ENCODE assay signal across 16 cellular contexts in genomic region chr6:116381000-116381399, GRCh38. TPM values are rescaled to one million over a fixed set of nuclear protein-coding genes. Genes with fewer than 3 reads are reported as not detected.
DNase-seq lines count a peak whose midpoint lies in the region; ATAC-seq and TF ChIP-seq lines count a peak whose summit lies in the region.
"Had no signal": no experiment of that assay in that cellular context is flagged by ENCODE, and none has a peak within 500 bp of the region (broad histone marks: within the 10 kb centered on the region; RNA-seq: fewer than 3 reads in every experiment).

No MANE protein-coding gene starts in this region.

- H3K27ac ChIP-seq in HCT116 (ENCODE audit: low read depth, low read length): no peak overlapping the region
- H3K27ac ChIP-seq in PC-3 (ENCODE audit: low read length): peak overlapping the region; percentile 34
- no peak overlapping the region for H3K27ac ChIP-seq in colonic mucosa
- H3K27ac ChIP-seq in stomach: no peak overlapping the region
- H3K27ac ChIP-seq in esophagus squamous epithelium: no peak overlapping the region

- H4K20me1 ChIP-seq in HCT116 (ENCODE audit: insufficient read depth): no peaks in the 10 kb centered on the region
- H4K20me1 ChIP-seq in PC-3 (ENCODE audit: low read length): no peaks in the 10 kb centered on the region

- no peak for TF ChIP-seq EP300 in stomach (IDR thresholded peaks at IDR 0.05)

- H3K36me3 ChIP-seq in HCT116 (ENCODE audit: control insufficient read depth in 1 of 2, insufficient read depth in 2 of 2, low read length in 2 of 2) (no peaks in the 10 kb centered on the region), PC-3 (ENCODE audit: low read depth, low read length) (no peaks in the 10 kb centered on the region), colonic mucosa (no peaks in the 10 kb centered on the region), mucosa of descending colon (ENCODE audit: low read depth) (no peaks in the 10 kb centered on the region), stomach (no peaks in the 10 kb centered on the region), esophagus squamous epithelium (no peaks in the 10 kb centered on the region)

- H3K4me2 ChIP-seq in HCT116 (ENCODE audit: low read length) (peak overlapping the region; percentile 44), PC-3 (ENCODE audit: low read length) (peak overlapping the region; percentile 13; the same call in 1 of the 2 replicates)
- H3K4me2 ChIP-seq: SK-N-SH had no signal

- no peak for TF ChIP-seq RAD21 in HCT116 (IDR thresholded peaks at IDR 0.05; ENCODE audit: low read depth)

- ATAC-seq in HCT116 (peak; percentile 63; the same call in 1 of the 2 replicates), PC-3 (peak; percentile 65), mucosa of descending colon (peak; percentile 83)

- RAD21 ChIA-PET in HCT116 (lab: Charles Lee; ENCODE audit: low non-redundant PET in 1 of 2, low total read pairs in 2 of 2, uncharacterized antibody in 2 of 2, unreplicated experiment in 2 of 2): no interaction called here

- 51 to 60% (median 57%) methylated on average over 3 of the region's 3 CpGs for WGBS in stomach, 5 donors
- 51 to 53% methylated on average over 3 of the region's 3 CpGs for WGBS in esophagus squamous epithelium, 2 donors

- TF ChIP-seq POLR2A in HCT116 (IDR thresholded peaks at IDR 0.05; ENCODE audit: borderline replicate concordance, extremely low read depth, insufficient read depth, insufficient read length) (no peak), stomach (IDR thresholded peaks at IDR 0.05) (no peak), esophagus squamous epithelium (IDR thresholded peaks at IDR 0.05) (no peak)

- H3K79me2 ChIP-seq in HCT116 (ENCODE audit: insufficient read depth, low read length): peaks cover 34% of the 10 kb centered on the region
- peaks cover 4% of the 10 kb centered on the region; the same call in 1 of the 2 replicates for H3K79me2 ChIP-seq in PC-3 (ENCODE audit: low read length)

- H3K4me1 ChIP-seq in HCT116 (ENCODE audit: control insufficient read depth in 1 of 2, insufficient read depth in 2 of 2, low read length in 2 of 2): peaks cover 5 to 33% of the 10 kb centered on the region in 2 experiments; a peak in 3 of 4 replicates
- peaks cover 43% of the 10 kb centered on the region for H3K4me1 ChIP-seq in PC-3 (ENCODE audit: insufficient read depth, low read length)
- H3K4me1 ChIP-seq in colonic mucosa: peaks cover 11% of the 10 kb centered on the region
- peaks cover 15% of the 10 kb centered on the region for H3K4me1 ChIP-seq in mucosa of descending colon (ENCODE audit: low read depth)
- peaks cover 0 to 16% (median 2%) of the 10 kb centered on the region in 4 donors for H3K4me1 ChIP-seq in stomach
- peaks cover 7 to 56% (median 18%) of the 10 kb centered on the region in 3 donors for H3K4me1 ChIP-seq in esophagus squamous epithelium

- H3K4me3 ChIP-seq in HCT116 (replicated peaks in 1 of 2; ENCODE audit: low read depth in 1 of 2, low read length in 2 of 2) (no peak overlapping the region), PC-3 (ENCODE audit: low read length) (no peak overlapping the region), colonic mucosa (no peak overlapping the region), mucosa of descending colon (no peak overlapping the region), stomach (no peak overlapping the region), esophagus squamous epithelium (no peak overlapping the region)

- DNase-seq in HCT116 (ENCODE audit: low read depth, low spot score) (no peak), PC-3 (peak; percentile 57), colonic mucosa (peak; percentile 55), mucosa of descending colon (peak in 1 of 3 donors; percentile 44), stomach (no peak), AG20443 (ENCODE audit: low spot score) (no peak), RPMI8226 (no peak), esophagus squamous epithelium (lab: John Stamatoyannopoulos, UW) (no peak)
- DNase-seq: CD8-positive, alpha-beta memory T cell; H7; NCI-H146; NCI-H2081 treated with DMSO at 0.1 percent for 48 hours; NCI-H345; NCI-H748 treated with DMSO at 0.1 percent for 48 hours; Right ventricle myocardium superior; SK-N-SH had no signal

- POLR2A ChIA-PET in HCT116 (lab: Charles Lee) (no interaction called here), PC-3 (lab: Charles Lee; ENCODE audit: unreplicated experiment) (interaction anchor here (0.6 kb wide), 1 partner anchor 9 kb away, joined by 3 read pairs; no protein-coding TSS in a partner anchor)

- no peak for TF ChIP-seq CTCF in HCT116 (IDR thresholded peaks at IDR 0.05 in 2 of 3, conservative IDR thresholded peaks at IDR 0.05 in 1 of 3; ENCODE audit: borderline replicate concordance in 1 of 3, insufficient read depth in 1 of 3, low read depth in 2 of 3, low read length in 2 of 3)
- no peak for TF ChIP-seq CTCF in PC-3 (conservative IDR thresholded peaks at IDR 0.05; ENCODE audit: low read depth, low read length)
- no peak for TF ChIP-seq CTCF in colonic mucosa (IDR thresholded peaks at IDR 0.05)
- TF ChIP-seq CTCF in mucosa of descending colon (IDR thresholded peaks at IDR 0.05): no peak
- TF ChIP-seq CTCF in stomach (IDR thresholded peaks at IDR 0.05): no peak
- TF ChIP-seq CTCF in esophagus squamous epithelium (IDR thresholded peaks at IDR 0.05): no peak

- H3K9ac ChIP-seq in HCT116 (ENCODE audit: low read length) (no peak overlapping the region), PC-3 (ENCODE audit: low read length) (no peak overlapping the region), colonic mucosa (ENCODE audit: low read depth in 2 of 2, low read length in 2 of 2) (no peak overlapping the region)
- H3K9ac ChIP-seq: SK-N-SH had no signal

- intact Hi-C loops in HCT116 (cut with micrococcal nuclease): no loop called here
- intact Hi-C loops in PC-3 (cut with micrococcal nuclease): no loop called here
- intact Hi-C loops in colonic mucosa (cut with DNase I): no loop called here
- intact Hi-C loops in mucosa of descending colon (cut with DNase I, micrococcal nuclease): no loop called here
- intact Hi-C loops in stomach (cut with DNase I; ENCODE audit: low total_unique reads): no loop called here
- intact Hi-C loops in esophagus squamous epithelium (cut with DNase I): no loop called here

- H3K27me3 ChIP-seq in HCT116 (ENCODE audit: insufficient read depth, low read length): no peaks in the 10 kb centered on the region
- H3K27me3 ChIP-seq in PC-3 (ENCODE audit: low read length): no peaks in the 10 kb centered on the region
- no peaks in the 10 kb centered on the region for H3K27me3 ChIP-seq in colonic mucosa
- H3K27me3 ChIP-seq in stomach: no peaks in the 10 kb centered on the region
- no peaks in the 10 kb centered on the region for H3K27me3 ChIP-seq in esophagus squamous epithelium

- no peaks in the 10 kb centered on the region for H3F3A ChIP-seq in PC-3 (ENCODE audit: low read length, unreplicated experiment)

- H3K9me3 ChIP-seq in HCT116 (ENCODE audit: control insufficient read depth in 1 of 2, insufficient read depth in 1 of 2, low read depth in 1 of 2, low read length in 2 of 2) (no peaks in the 10 kb centered on the region), PC-3 (ENCODE audit: low read length) (no peaks in the 10 kb centered on the region), colonic mucosa (no peaks in the 10 kb centered on the region), mucosa of descending colon (no peaks in the 10 kb centered on the region), stomach (no peaks in the 10 kb centered on the region), esophagus squamous epithelium (no peaks in the 10 kb centered on the region)
- H3K9me3 ChIP-seq: SK-N-SH had no signal

- H2AFZ ChIP-seq in HCT116 (ENCODE audit: low read depth, low read length, poor library complexity, severe bottlenecking): no peak overlapping the region
- no peak overlapping the region for H2AFZ ChIP-seq in PC-3 (ENCODE audit: low read length)

- BruUV-seq in HCT116 (replicated peaks; lab: Mats Ljungman, UMichigan) (no TSS peak), PC-3 (replicated peaks; lab: Mats Ljungman, UMichigan) (no TSS peak)

- CTCF ChIA-PET in HCT116 (lab: Charles Lee) (no interaction called here), PC-3 (lab: Charles Lee) (no interaction called here)

- H3K9me2 ChIP-seq in HCT116 (ENCODE audit: insufficient read depth): no peaks in the 10 kb centered on the region
- no peaks in the 10 kb centered on the region for H3K9me2 ChIP-seq in PC-3 (replicated peaks; ENCODE audit: low read length)
- H3K9me2 ChIP-seq: SK-N-SH had no signal

TF ChIP-seq in HCT116, 20 proteins besides CTCF, POLR2A, EP300 and RAD21:
- 0 out of 2 replicates have a peak, but pooled peaks have one; percentile 15 for TF ChIP-seq FOSL1 (IDR thresholded peaks at IDR 0.05; ENCODE audit: low read depth)
- TF ChIP-seq ATF3 (IDR thresholded peaks at IDR 0.05): no peak
- TF ChIP-seq TCF7L2 (IDR thresholded peaks at IDR 0.05; ENCODE audit: borderline replicate concordance, extremely low read depth, insufficient read depth, insufficient read length): no peak
- no peak for TF ChIP-seq ELF1 (IDR thresholded peaks at IDR 0.05; ENCODE audit: borderline replicate concordance, low read depth)

RNA-seq across cellular contexts. Expression of gene DSE, which starts 10.3 kb away (rescaled TPM):
- 38.5 TPM for total RNA-seq in HCT116 (2021; ENCODE audit: unreplicated experiment)
- 16.8 and 17.3 TPM in 2 replicates for polyA plus RNA-seq in HCT116 (2012)
- 9.6 and 9.8 TPM in 2 replicates for total RNA-seq in PC-3 (2014; rRNA removed)
- total RNA-seq in colonic mucosa: 1 to 10 TPM; 5.0 to 9.3 TPM
- 10 to 100 TPM in 2 of 3 donors, 1 to 10 TPM in 1; 6.3 to 23.8 (median 14.4) TPM for total RNA-seq in mucosa of descending colon
- 10 to 100 TPM in 4 of 5 donors, 1 to 10 TPM in 1; 3.8 to 39.8 (median 15.8) TPM for total RNA-seq in stomach
- 10 to 100 TPM in 1 of 3 donors, 1 to 10 TPM in 2; 3.9 to 10.7 (median 7.7) TPM for polyA plus RNA-seq in stomach
- total RNA-seq in esophagus squamous epithelium: 10 to 100 TPM; 11.6 to 36.4 (median 33.3) TPM

Comparison
In these comparisons a context has a peak if more than half of its experiments do, and no peak if none do; other contexts are left out.
1. DNase-seq: peak in PC-3 (single experiment) and colonic mucosa (single experiment); none in HCT116 (single experiment), stomach (single experiment), AG20443 (single experiment), RPMI8226 (single experiment) and esophagus squamous epithelium (single experiment).
2. Peak in every context shown above with its lines, with median percentiles within 50 percentile points of each other: ATAC-seq.